Comparison of ENCODE assay signal across 16 cellular contexts in the genomic region with DNA sequence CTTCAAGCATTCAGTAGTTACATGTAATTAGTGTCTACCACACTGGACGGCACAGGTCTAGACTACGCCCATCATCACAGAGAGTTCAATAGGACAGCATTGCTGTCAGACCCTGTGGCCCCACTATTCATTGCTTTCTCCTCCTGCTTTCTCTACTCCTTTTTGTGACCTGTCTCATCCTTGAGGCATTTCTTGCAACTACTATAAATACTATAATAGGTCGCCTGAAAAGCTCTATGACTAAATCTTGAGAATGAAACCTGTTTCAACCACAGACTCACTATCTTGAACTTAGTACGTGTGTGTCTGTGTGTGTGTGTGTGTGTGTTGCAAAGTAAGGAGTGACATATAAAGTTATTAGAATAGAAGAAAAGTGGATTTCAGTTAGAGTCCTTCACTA.
DNase-seq lines count a peak whose midpoint lies in the region; ATAC-seq and TF ChIP-seq lines count a peak whose summit lies in the region.
"Had no signal": no experiment of that assay in that cellular context is flagged by ENCODE, and none has a peak within 500 bp of the region (broad histone marks: within the 10 kb centered on the region; RNA-seq: fewer than 3 reads in every experiment).

No MANE protein-coding gene starts in this region.

- no peaks in the 10 kb centered on the region for H3K9me3 Mint-ChIP-seq in MCF 10A (ENCODE audit: unreplicated experiment)
- H3K9me3 Mint-ChIP-seq: activated CD4-positive, alpha-beta memory T cell treated with anti-CD3 and anti-CD28 coated beads, Interleukin-2, amount 10 ng/mL, durations not matched to agents 7 days and 5 days; CD8-positive, alpha-beta memory T cell; H9; IgD-negative memory B cell had no signal

- no peak for TF ChIP-seq EP300 in tibial nerve (IDR thresholded peaks at IDR 0.05)

- no peaks in the 10 kb centered on the region for H3K27me3 Mint-ChIP-seq in MCF 10A (ENCODE audit: insufficient read depth, unreplicated experiment)

- DNase-seq in epithelial cell of prostate (ENCODE audit: low read depth, low spot score), result peak; percentile 27
- no peak for DNase-seq in 8988T
- no peak for DNase-seq in tibial nerve (ENCODE audit: low spot score in 2 of 2)
- no peak for DNase-seq in MCF 10A (ENCODE audit: unreplicated experiment)
- DNase-seq in ureter (ENCODE audit: low spot score), result no peak
- DNase-seq: activated CD4-positive, alpha-beta memory T cell treated with anti-CD3 and anti-CD28 coated beads, Interleukin-2, amount 10 ng/mL, durations not matched to agents 7 days and 5 days; CD8-positive, alpha-beta memory T cell; effector CD8-positive, alpha-beta T cell; H9; head of caudate nucleus; NCI-H146 had no signal

- WGBS in tibial nerve, 2 donors, result 73 to 81% methylated on average over 4 of the region's 4 CpGs

- no TSS peak for BruUV-seq in MCF 10A (replicated peaks; lab: Mats Ljungman, UMichigan)

- H3K36me3 Mint-ChIP-seq in MCF 10A (ENCODE audit: insufficient read depth, unreplicated experiment), result no peaks in the 10 kb centered on the region

- H3K27ac ChIP-seq in epithelial cell of prostate (no peak overlapping the region), tibial nerve (no peak overlapping the region)
- H3K27ac ChIP-seq: parathyroid adenoma had no signal

- ATAC-seq in GM18498 (IDR thresholded peaks at IDR 0.05; ENCODE audit: unreplicated experiment), result peak; percentile 88
- ATAC-seq in GM19351 (IDR thresholded peaks at IDR 0.05; ENCODE audit: unreplicated experiment), result peak; percentile 90
- ATAC-seq in HG03025 (IDR thresholded peaks at IDR 0.05; ENCODE audit: low FRiP score, unreplicated experiment), result peak; percentile 72

- H3K27me3 ChIP-seq in tibial nerve, result no peaks in the 10 kb centered on the region

- no peak overlapping the region for H3K4me3 ChIP-seq in tibial nerve

- H3K9me3 ChIP-seq in tibial nerve, result no peaks in the 10 kb centered on the region

- no peaks in the 10 kb centered on the region for H3K4me1 ChIP-seq in tibial nerve
- H3K4me1 ChIP-seq: parathyroid adenoma had no signal

- no peak overlapping the region for H3K27ac Mint-ChIP-seq in MCF 10A (ENCODE audit: low read depth, unreplicated experiment)
- H3K27ac Mint-ChIP-seq: activated CD4-positive, alpha-beta memory T cell treated with anti-CD3 and anti-CD28 coated beads, Interleukin-2, amount 10 ng/mL, durations not matched to agents 7 days and 5 days; CD8-positive, alpha-beta memory T cell; IgD-negative memory B cell had no signal

- no peaks in the 10 kb centered on the region for H3K36me3 ChIP-seq in tibial nerve

- CTCF ChIA-PET in MCF 10A (lab: Yijun Ruan, JAX), result interaction anchor here (0.6 kb wide), 1 partner anchor 204 kb away, joined by 3 read pairs; no protein-coding TSS in a partner anchor

- TF ChIP-seq CTCF in tibial nerve (IDR thresholded peaks at IDR 0.05), result no peak
- TF ChIP-seq CTCF in MCF 10A (IDR thresholded peaks at IDR 0.05; ENCODE audit: unreplicated experiment), result no peak

- no peaks in the 10 kb centered on the region for H3K4me1 Mint-ChIP-seq in MCF 10A (ENCODE audit: insufficient read depth, unreplicated experiment)
- H3K4me1 Mint-ChIP-seq: activated CD4-positive, alpha-beta memory T cell treated with anti-CD3 and anti-CD28 coated beads, Interleukin-2, amount 10 ng/mL, durations not matched to agents 7 days and 5 days; IgD-negative memory B cell had no signal

- POLR2A ChIA-PET in MCF 10A (lab: Yijun Ruan, JAX), result interaction anchor here (0.7 kb wide), 1 partner anchor 180 kb away, joined by 4 read pairs; no protein-coding TSS in a partner anchor

- intact Hi-C loops in MCF 10A (cut with micrococcal nuclease), result no loop called here

- no peak overlapping the region for H3K4me3 Mint-ChIP-seq in MCF 10A (ENCODE audit: unreplicated experiment)
- H3K4me3 Mint-ChIP-seq: activated CD4-positive, alpha-beta memory T cell treated with anti-CD3 and anti-CD28 coated beads, Interleukin-2, amount 10 ng/mL, durations not matched to agents 7 days and 5 days; CD8-positive, alpha-beta memory T cell; H9; IgD-negative memory B cell had no signal

- TF ChIP-seq POLR2A in tibial nerve (IDR thresholded peaks at IDR 0.05), result no peak
